In genomic region chr4:162241857-162242256, GRCh38 we compare ENCODE assay signal across 16 cellular contexts.
"Had no signal": no experiment of that assay in that cellular context is flagged by ENCODE, and none has a peak within 500 bp of the region (broad histone marks: within the 10 kb centered on the region; RNA-seq: fewer than 3 reads in every experiment).

No MANE protein-coding gene starts in this region.

- H3K4me1 ChIP-seq: spleen, suprapubic skin, upper lobe of left lung had no signal

- H3K36me3 ChIP-seq: spleen, suprapubic skin, upper lobe of left lung, WERI-Rb-1 had no signal

- H3K4me3 Mint-ChIP-seq: activated CD8-positive, alpha-beta T cell treated with anti-CD3 and anti-CD28 coated beads, Interleukin-2, amount 10 ng/mL, durations not matched to agents 7 days and 5 days; endodermal cell; natural killer cell had no signal

- DNase-seq: activated CD4-positive, alpha-beta T cell treated with anti-CD3 and anti-CD28 coated beads for 4 hours; activated CD8-positive, alpha-beta memory T cell treated with anti-CD3 and anti-CD28 coated beads, Interleukin-2, amount 50 U/mL, for 48 hours; activated CD8-positive, alpha-beta T cell treated with anti-CD3 and anti-CD28 coated beads, Interleukin-2, amount 10 ng/mL, durations not matched to agents 7 days and 5 days; activated naive CD4-positive, alpha-beta T cell; caudate nucleus; endodermal cell; left cardiac atrium; natural killer cell; spleen; stimulated activated CD4-positive, alpha-beta T cell treated with anti-CD3 and anti-CD28 coated beads, Interleukin-2, amount 100 ng/mL, for 24 hours; stimulated activated naive CD4-positive, alpha-beta T cell; SW 1271; WERI-Rb-1 had no signal

- H3K27ac ChIP-seq: spleen, suprapubic skin, upper lobe of left lung, WERI-Rb-1 had no signal

- ATAC-seq: activated CD8-positive, alpha-beta T cell treated with anti-CD3 and anti-CD28 coated beads, Interleukin-2, amount 10 ng/mL, durations not matched to agents 7 days and 5 days; natural killer cell; right cardiac atrium had no signal

- H3K27me3 ChIP-seq: spleen, suprapubic skin, upper lobe of left lung had no signal

- H3K4me3 ChIP-seq: spleen, suprapubic skin, upper lobe of left lung had no signal

- H3K27ac Mint-ChIP-seq: activated CD8-positive, alpha-beta T cell treated with anti-CD3 and anti-CD28 coated beads, Interleukin-2, amount 10 ng/mL, durations not matched to agents 7 days and 5 days; endodermal cell; natural killer cell had no signal

- H3K9me3 ChIP-seq: suprapubic skin, upper lobe of left lung had no signal

- H3K36me3 Mint-ChIP-seq: natural killer cell had no signal

- H3K4me1 Mint-ChIP-seq: endodermal cell, natural killer cell had no signal
